ENCODE assay signal across 8 cellular contexts in genomic region chr2:44392338-44392943, GRCh38. TPM values are rescaled to one million over a fixed set of nuclear protein-coding genes. Genes with fewer than 3 reads are reported as not detected.
DNase-seq lines count a peak whose midpoint lies in the region; ATAC-seq and TF ChIP-seq lines count a peak whose summit lies in the region.

No MANE protein-coding gene starts in this region.

- no peak overlapping the region for H3K4me3 Mint-ChIP-seq in WTC11
- no peak overlapping the region for H3K4me3 Mint-ChIP-seq in effector memory CD8-positive, alpha-beta T cell
- no peak overlapping the region for H3K4me3 Mint-ChIP-seq in nephron

- H3K36me3 Mint-ChIP-seq in WTC11 (peaks cover 14% of the 10 kb centered on the region), nephron (ENCODE audit: low read depth) (peaks cover 9% of the 10 kb centered on the region)
- H3K36me3 Mint-ChIP-seq in effector memory CD8-positive, alpha-beta T cell (ENCODE audit: insufficient read depth): no peaks in the 10 kb centered on the region

- DNase-seq in NCI-H510A treated with DMSO at 0.1 percent for 48 hours (lab: John Stamatoyannopoulos, UW): peak; percentile 53
- DNase-seq in NCI-H510A (lab: John Stamatoyannopoulos, UW): no peak
- DNase-seq in NCI-H1694 (lab: John Stamatoyannopoulos, UW): peak; percentile 81
- DNase-seq in WTC11 (ENCODE audit: low spot score): peak; percentile 41
- DNase-seq in effector memory CD8-positive, alpha-beta T cell: peak; percentile 30 to 42 (median 40)
- no peak for DNase-seq in middle frontal gyrus (ENCODE audit: extremely low spot score, low spot score)

- CTCF ChIA-PET in WTC11 (lab: Charles Lee): interaction anchor here (0.5 to 3.3 kb wide), 40 partner anchors 10 to 563 kb away, joined by 3 to 27 read pairs (median 4); partner anchors contain the start of genes CAMKMT and PREPL

- H3K27me3 Mint-ChIP-seq in WTC11 (ENCODE audit: low read depth) (no peaks in the 10 kb centered on the region), nephron (ENCODE audit: low read depth) (peaks cover 8% of the 10 kb centered on the region)
- H3K27me3 Mint-ChIP-seq in effector memory CD8-positive, alpha-beta T cell: no peaks in the 10 kb centered on the region

- H3K9me3 Mint-ChIP-seq in WTC11 (peaks cover 14% of the 10 kb centered on the region), nephron (peaks cover 8% of the 10 kb centered on the region)
- no peaks in the 10 kb centered on the region for H3K9me3 Mint-ChIP-seq in effector memory CD8-positive, alpha-beta T cell

- ATAC-seq in WTC11 (no peak), GM21723 (IDR thresholded peaks at IDR 0.05; ENCODE audit: unreplicated experiment) (no peak)
- ATAC-seq in effector memory CD8-positive, alpha-beta T cell (replicated peaks): no peak

- POLR2A ChIA-PET in WTC11 (lab: Charles Lee): no interaction called here

- H3K4me1 Mint-ChIP-seq in WTC11 (peaks cover 29% of the 10 kb centered on the region), nephron (no peaks in the 10 kb centered on the region)
- H3K4me1 Mint-ChIP-seq in effector memory CD8-positive, alpha-beta T cell (ENCODE audit: low read depth in 2 of 2): peaks cover 1 to 9% of the 10 kb centered on the region in 2 donors

- 0 out of 2 replicates have a peak, but pooled peaks have one; percentile 35 for TF ChIP-seq CTCF in WTC11 (IDR thresholded peaks at IDR 0.05)
- TF ChIP-seq CTCF in nephron (IDR thresholded peaks at IDR 0.05; ENCODE audit: unreplicated experiment in 3 of 3): peak; percentile 56 to 79 (median 57)

- no peak overlapping the region for H3K27ac Mint-ChIP-seq in WTC11
- no peak overlapping the region for H3K27ac Mint-ChIP-seq in effector memory CD8-positive, alpha-beta T cell
- H3K27ac Mint-ChIP-seq in nephron: no peak overlapping the region

TF ChIP-seq in WTC11, 78 proteins besides CTCF, POLR2A, EP300 and RAD21 (continues in another document):
- TF ChIP-seq USF1 (CRISPR knock-in tag; IDR thresholded peaks at IDR 0.05) (no peak), ATF3 (CRISPR knock-in tag; conservative IDR thresholded peaks at IDR 0.05) (no peak), MLX (CRISPR knock-in tag; IDR thresholded peaks at IDR 0.05) (no peak), NR3C1 (CRISPR knock-in tag; conservative IDR thresholded peaks at IDR 0.05; ENCODE audit: low read depth) (no peak), RELA (CRISPR knock-in tag; IDR thresholded peaks at IDR 0.05; ENCODE audit: borderline replicate concordance) (no peak), PRRX2 (CRISPR knock-in tag; IDR thresholded peaks at IDR 0.05) (no peak), FOXP1 (CRISPR knock-in tag; IDR thresholded peaks at IDR 0.05; ENCODE audit: borderline replicate concordance) (no peak), ELF4 (CRISPR knock-in tag; IDR thresholded peaks at IDR 0.05; ENCODE audit: low read depth) (no peak), NFATC4 (CRISPR knock-in tag; IDR thresholded peaks at IDR 0.05) (no peak)
- TF ChIP-seq, protein P1, sequence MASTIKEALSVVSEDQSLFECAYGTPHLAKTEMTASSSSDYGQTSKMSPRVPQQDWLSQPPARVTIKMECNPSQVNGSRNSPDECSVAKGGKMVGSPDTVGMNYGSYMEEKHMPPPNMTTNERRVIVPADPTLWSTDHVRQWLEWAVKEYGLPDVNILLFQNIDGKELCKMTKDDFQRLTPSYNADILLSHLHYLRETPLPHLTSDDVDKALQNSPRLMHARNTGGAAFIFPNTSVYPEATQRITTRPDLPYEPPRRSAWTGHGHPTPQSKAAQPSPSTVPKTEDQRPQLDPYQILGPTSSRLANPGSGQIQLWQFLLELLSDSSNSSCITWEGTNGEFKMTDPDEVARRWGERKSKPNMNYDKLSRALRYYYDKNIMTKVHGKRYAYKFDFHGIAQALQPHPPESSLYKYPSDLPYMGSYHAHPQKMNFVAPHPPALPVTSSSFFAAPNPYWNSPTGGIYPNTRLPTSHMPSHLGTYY (CRISPR knock-in tag; IDR thresholded peaks at IDR 0.05): no peak
- TF ChIP-seq, protein P2, sequence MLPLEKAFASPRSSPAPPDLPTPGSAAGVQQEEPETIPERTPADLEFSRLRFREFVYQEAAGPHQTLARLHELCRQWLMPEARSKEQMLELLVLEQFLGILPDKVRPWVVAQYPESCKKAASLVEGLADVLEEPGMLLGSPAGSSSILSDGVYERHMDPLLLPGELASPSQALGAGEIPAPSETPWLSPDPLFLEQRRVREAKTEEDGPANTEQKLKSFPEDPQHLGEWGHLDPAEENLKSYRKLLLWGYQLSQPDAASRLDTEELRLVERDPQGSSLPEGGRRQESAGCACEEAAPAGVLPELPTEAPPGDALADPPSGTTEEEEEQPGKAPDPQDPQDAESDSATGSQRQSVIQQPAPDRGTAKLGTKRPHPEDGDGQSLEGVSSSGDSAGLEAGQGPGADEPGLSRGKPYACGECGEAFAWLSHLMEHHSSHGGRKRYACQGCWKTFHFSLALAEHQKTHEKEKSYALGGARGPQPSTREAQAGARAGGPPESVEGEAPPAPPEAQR (CRISPR knock-in tag; IDR thresholded peaks at IDR 0.05): no peak
- TF ChIP-seq, protein P3, sequence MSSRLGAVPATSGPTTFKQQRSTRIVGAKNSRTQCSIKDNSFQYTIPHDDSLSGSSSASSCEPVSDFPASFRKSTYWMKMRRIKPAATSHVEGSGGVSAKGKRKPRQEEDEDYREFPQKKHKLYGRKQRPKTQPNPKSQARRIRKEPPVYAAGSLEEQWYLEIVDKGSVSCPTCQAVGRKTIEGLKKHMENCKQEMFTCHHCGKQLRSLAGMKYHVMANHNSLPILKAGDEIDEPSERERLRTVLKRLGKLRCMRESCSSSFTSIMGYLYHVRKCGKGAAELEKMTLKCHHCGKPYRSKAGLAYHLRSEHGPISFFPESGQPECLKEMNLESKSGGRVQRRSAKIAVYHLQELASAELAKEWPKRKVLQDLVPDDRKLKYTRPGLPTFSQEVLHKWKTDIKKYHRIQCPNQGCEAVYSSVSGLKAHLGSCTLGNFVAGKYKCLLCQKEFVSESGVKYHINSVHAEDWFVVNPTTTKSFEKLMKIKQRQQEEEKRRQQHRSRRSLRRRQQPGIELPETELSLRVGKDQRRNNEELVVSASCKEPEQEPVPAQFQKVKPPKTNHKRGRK (CRISPR knock-in tag; IDR thresholded peaks at IDR 0.05; ENCODE audit: borderline replicate concordance): no peak
- TF ChIP-seq, protein P4, sequence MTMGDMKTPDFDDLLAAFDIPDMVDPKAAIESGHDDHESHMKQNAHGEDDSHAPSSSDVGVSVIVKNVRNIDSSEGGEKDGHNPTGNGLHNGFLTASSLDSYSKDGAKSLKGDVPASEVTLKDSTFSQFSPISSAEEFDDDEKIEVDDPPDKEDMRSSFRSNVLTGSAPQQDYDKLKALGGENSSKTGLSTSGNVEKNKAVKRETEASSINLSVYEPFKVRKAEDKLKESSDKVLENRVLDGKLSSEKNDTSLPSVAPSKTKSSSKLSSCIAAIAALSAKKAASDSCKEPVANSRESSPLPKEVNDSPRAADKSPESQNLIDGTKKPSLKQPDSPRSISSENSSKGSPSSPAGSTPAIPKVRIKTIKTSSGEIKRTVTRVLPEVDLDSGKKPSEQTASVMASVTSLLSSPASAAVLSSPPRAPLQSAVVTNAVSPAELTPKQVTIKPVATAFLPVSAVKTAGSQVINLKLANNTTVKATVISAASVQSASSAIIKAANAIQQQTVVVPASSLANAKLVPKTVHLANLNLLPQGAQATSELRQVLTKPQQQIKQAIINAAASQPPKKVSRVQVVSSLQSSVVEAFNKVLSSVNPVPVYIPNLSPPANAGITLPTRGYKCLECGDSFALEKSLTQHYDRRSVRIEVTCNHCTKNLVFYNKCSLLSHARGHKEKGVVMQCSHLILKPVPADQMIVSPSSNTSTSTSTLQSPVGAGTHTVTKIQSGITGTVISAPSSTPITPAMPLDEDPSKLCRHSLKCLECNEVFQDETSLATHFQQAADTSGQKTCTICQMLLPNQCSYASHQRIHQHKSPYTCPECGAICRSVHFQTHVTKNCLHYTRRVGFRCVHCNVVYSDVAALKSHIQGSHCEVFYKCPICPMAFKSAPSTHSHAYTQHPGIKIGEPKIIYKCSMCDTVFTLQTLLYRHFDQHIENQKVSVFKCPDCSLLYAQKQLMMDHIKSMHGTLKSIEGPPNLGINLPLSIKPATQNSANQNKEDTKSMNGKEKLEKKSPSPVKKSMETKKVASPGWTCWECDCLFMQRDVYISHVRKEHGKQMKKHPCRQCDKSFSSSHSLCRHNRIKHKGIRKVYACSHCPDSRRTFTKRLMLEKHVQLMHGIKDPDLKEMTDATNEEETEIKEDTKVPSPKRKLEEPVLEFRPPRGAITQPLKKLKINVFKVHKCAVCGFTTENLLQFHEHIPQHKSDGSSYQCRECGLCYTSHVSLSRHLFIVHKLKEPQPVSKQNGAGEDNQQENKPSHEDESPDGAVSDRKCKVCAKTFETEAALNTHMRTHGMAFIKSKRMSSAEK (CRISPR knock-in tag; IDR thresholded peaks at IDR 0.05; ENCODE audit: borderline replicate concordance): no peak
- TF ChIP-seq, protein P5, sequence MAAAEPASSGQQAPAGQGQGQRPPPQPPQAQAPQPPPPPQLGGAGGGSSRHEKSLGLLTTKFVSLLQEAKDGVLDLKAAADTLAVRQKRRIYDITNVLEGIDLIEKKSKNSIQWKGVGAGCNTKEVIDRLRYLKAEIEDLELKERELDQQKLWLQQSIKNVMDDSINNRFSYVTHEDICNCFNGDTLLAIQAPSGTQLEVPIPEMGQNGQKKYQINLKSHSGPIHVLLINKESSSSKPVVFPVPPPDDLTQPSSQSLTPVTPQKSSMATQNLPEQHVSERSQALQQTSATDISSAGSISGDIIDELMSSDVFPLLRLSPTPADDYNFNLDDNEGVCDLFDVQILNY (CRISPR knock-in tag; IDR thresholded peaks at IDR 0.05): no peak

RNA-seq across cellular contexts. Expression of gene CAMKMT, which starts 30.7 kb away (rescaled TPM):
- 20.3 to 21.3 TPM (median 20.6 TPM) in 3 replicates for total RNA-seq in WTC11 (2021)

RNA-seq across cellular contexts. Expression of gene PREPL, which starts 31.1 kb away (rescaled TPM):
- total RNA-seq in WTC11 (2021): 27.6 to 29.3 TPM (median 29.1 TPM) in 3 replicates

Comparison
In these comparisons a context has a peak if more than half of its experiments do, and no peak if none do; other contexts are left out.
1. DNase-seq: peak in NCI-H510A treated with DMSO at 0.1 percent for 48 hours (single experiment), NCI-H1694 (single experiment), WTC11 (single experiment) and effector memory CD8-positive, alpha-beta T cell (3 of 3); none in NCI-H510A (single experiment) and middle frontal gyrus (single experiment).